18 cellular contexts compared by ENCODE assay signal in the genomic region with DNA sequence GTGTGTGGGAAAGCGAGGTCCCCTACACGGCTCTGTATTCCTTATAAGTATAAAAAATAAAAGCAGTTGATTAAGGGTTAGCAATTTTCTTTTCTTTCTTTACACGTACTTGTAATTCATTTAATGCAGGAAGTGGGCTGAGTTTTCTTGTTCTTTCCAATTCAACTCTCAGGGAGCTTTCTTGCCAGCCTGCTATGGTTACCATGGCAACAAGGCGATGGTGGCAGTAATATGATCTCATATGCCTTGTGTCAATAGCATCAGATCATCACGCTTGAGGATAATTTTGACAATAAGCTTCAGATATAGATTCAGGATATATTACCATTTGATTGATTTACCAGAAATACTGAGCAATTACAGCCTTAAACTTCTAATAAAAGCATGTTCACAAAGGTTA.
DNase-seq lines count a peak whose midpoint lies in the region; ATAC-seq and TF ChIP-seq lines count a peak whose summit lies in the region.
"Had no signal": no experiment of that assay in that cellular context is flagged by ENCODE, and none has a peak within 500 bp of the region (broad histone marks: within the 10 kb centered on the region; RNA-seq: fewer than 3 reads in every experiment).

No MANE protein-coding gene starts in this region.

- H3K4me3 Mint-ChIP-seq in GM23338: no peak overlapping the region
- H3K4me3 Mint-ChIP-seq: CD14-positive monocyte; dendritic cell treated with granulocyte-macrophage colony-stimulating factor and Interleukin-4, amounts not matched to agents 40 ng/mL and 50 ng/mL, for 4 days; mesothelial cell of epicardium had no signal

- no peak overlapping the region for H2AK5ac ChIP-seq in mesendoderm (ENCODE audit: low read length)

- H3K27me3 Mint-ChIP-seq in GM23338 (ENCODE audit: insufficient read depth, low read depth, poor library complexity): no peaks in the 10 kb centered on the region

- H4K5ac ChIP-seq in mesendoderm (ENCODE audit: low read length): no peak overlapping the region

- peaks cover 16% of the 10 kb centered on the region; the same call in 1 of the 2 replicates for H3K4me1 ChIP-seq in GM23338 (ENCODE audit: insufficient read depth)
- no peaks in the 10 kb centered on the region for H3K4me1 ChIP-seq in mesendoderm (ENCODE audit: control insufficient read depth, low read depth, low read length)
- H3K4me1 ChIP-seq: tibial artery had no signal

- no peaks in the 10 kb centered on the region for H3K36me3 ChIP-seq in GM23338 (ENCODE audit: insufficient read depth)
- no peaks in the 10 kb centered on the region for H3K36me3 ChIP-seq in mesendoderm (ENCODE audit: control insufficient read depth, insufficient read depth, low read length)
- H3K36me3 ChIP-seq: ovary, tibial artery had no signal

- H3K56ac ChIP-seq in mesendoderm (ENCODE audit: low read length): no peak overlapping the region

- H3K79me2 ChIP-seq in GM23338 (replicated peaks; ENCODE audit: insufficient read depth): no peaks in the 10 kb centered on the region
- H3K79me2 ChIP-seq in mesendoderm (ENCODE audit: control insufficient read depth, insufficient read depth, low read length): no peaks in the 10 kb centered on the region

- H3K4me3 ChIP-seq in GM23338: no peak overlapping the region
- no peak overlapping the region for H3K4me3 ChIP-seq in mesendoderm (ENCODE audit: low read length)
- H3K4me3 ChIP-seq: ovary, PC-9, tibial artery had no signal

- no peak overlapping the region for H3K9ac ChIP-seq in mesendoderm (ENCODE audit: low read length)

- H3K36me3 Mint-ChIP-seq in GM23338 (ENCODE audit: low read depth): no peaks in the 10 kb centered on the region
- H3K36me3 Mint-ChIP-seq: CD14-positive monocyte, mesothelial cell of epicardium had no signal

- DNase-seq in GM23338 (ENCODE audit: low spot score): peak; percentile 59
- DNase-seq in NCI-H2081 (lab: John Stamatoyannopoulos, UW): peak; percentile 71 to 85
- DNase-seq in OCI-M1 (lab: John Stamatoyannopoulos, UW): peak; percentile 9
- peak; percentile 42 for DNase-seq in mesendoderm
- DNase-seq in AG20443 (ENCODE audit: low spot score): no peak
- DNase-seq: activated CD4-positive, alpha-beta T cell treated with anti-CD3 and anti-CD28 coated beads for 48 hours; amniotic stem cell; ovary; PC-9; stimulated activated CD4-positive, alpha-beta T cell treated with anti-CD3 and anti-CD28 coated beads, Interleukin-12 subunit alpha, Interleukin-12 subunit beta, amount 100 ng/mL, for 4 hours; T-helper 1 cell; tibial artery had no signal

- WGBS in mesendoderm (ENCODE audit: extremely low coverage, insufficient coverage, low lambda C conversion rate): no CpG with 5 or more reads among the region's 5 CpGs

- H3K23ac ChIP-seq in mesendoderm (ENCODE audit: low read length): no peak overlapping the region

- ATAC-seq in GM23338 (no peak), GM21723 (IDR thresholded peaks at IDR 0.05; ENCODE audit: unreplicated experiment) (no peak), GM19452 (IDR thresholded peaks at IDR 0.05; ENCODE audit: unreplicated experiment) (no peak), GM18858 (IDR thresholded peaks at IDR 0.05; ENCODE audit: unreplicated experiment) (no peak)

- no peaks in the 10 kb centered on the region for H4K20me1 ChIP-seq in GM23338 (replicated peaks; ENCODE audit: insufficient read depth)

- no peak overlapping the region for H3K27ac ChIP-seq in GM23338 (ENCODE audit: low read depth)
- no peak overlapping the region for H3K27ac ChIP-seq in mesendoderm (ENCODE audit: low read depth, low read length)
- H3K27ac ChIP-seq: ovary, PC-9, tibial artery had no signal

- no peak for TF ChIP-seq CTCF in GM23338 (conservative IDR thresholded peaks at IDR 0.05; ENCODE audit: low read depth in 2 of 2)

- H3K4ac ChIP-seq in mesendoderm (ENCODE audit: low read depth, low read length): no peak overlapping the region

- no peaks in the 10 kb centered on the region for H3K27me3 ChIP-seq in GM23338 (ENCODE audit: insufficient read depth)
- H3K27me3 ChIP-seq in mesendoderm (ENCODE audit: insufficient read depth, low read length, poor library complexity): no peaks in the 10 kb centered on the region
- H3K27me3 ChIP-seq: ovary, tibial artery had no signal

- no peaks in the 10 kb centered on the region for H3K9me2 ChIP-seq in GM23338 (ENCODE audit: insufficient read depth)

- no peak overlapping the region for H2BK15ac ChIP-seq in mesendoderm (replicated peaks; ENCODE audit: low read depth)

- no peak overlapping the region for H2BK120ac ChIP-seq in mesendoderm (ENCODE audit: low read depth, low read length)

- H3K79me1 ChIP-seq in mesendoderm (ENCODE audit: low read length): no peaks in the 10 kb centered on the region

- H3K4me1 Mint-ChIP-seq in GM23338: peaks cover 16% of the 10 kb centered on the region
- H3K4me1 Mint-ChIP-seq: CD14-positive monocyte, mesothelial cell of epicardium had no signal

- no peaks in the 10 kb centered on the region for H3K9me3 Mint-ChIP-seq in GM23338
- H3K9me3 Mint-ChIP-seq: dendritic cell treated with granulocyte-macrophage colony-stimulating factor and Interleukin-4, amounts not matched to agents 40 ng/mL and 50 ng/mL, for 4 days had no signal

- peak overlapping the region; percentile 39 for H3K18ac ChIP-seq in mesendoderm (ENCODE audit: low read length)

- no peak overlapping the region for H2BK5ac ChIP-seq in mesendoderm (ENCODE audit: low read length)

- no peak overlapping the region for H4K8ac ChIP-seq in mesendoderm (ENCODE audit: low read depth, low read length)

- H3K4me2 ChIP-seq in GM23338 (no peak overlapping the region), mesendoderm (ENCODE audit: low read length) (no peak overlapping the region)
- H3K4me2 ChIP-seq: PC-9 had no signal

- H2AFZ ChIP-seq in GM23338: no peak overlapping the region
- H2AFZ ChIP-seq: PC-9 had no signal

- H3K27ac Mint-ChIP-seq in GM23338: no peak overlapping the region
- H3K27ac Mint-ChIP-seq: CD14-positive monocyte; dendritic cell treated with granulocyte-macrophage colony-stimulating factor and Interleukin-4, amounts not matched to agents 40 ng/mL and 50 ng/mL, for 4 days; mesothelial cell of epicardium had no signal

- no peaks in the 10 kb centered on the region for H3F3A ChIP-seq in GM23338 (replicated peaks; ENCODE audit: low read depth)

TF ChIP-seq in GM23338, 12 proteins besides CTCF, POLR2A, EP300 and RAD21 (continues in another document):
- TF ChIP-seq CREB1 (CRISPR knock-in tag; IDR thresholded peaks at IDR 0.05; ENCODE audit: low read depth): no peak
- TF ChIP-seq, protein P1, sequence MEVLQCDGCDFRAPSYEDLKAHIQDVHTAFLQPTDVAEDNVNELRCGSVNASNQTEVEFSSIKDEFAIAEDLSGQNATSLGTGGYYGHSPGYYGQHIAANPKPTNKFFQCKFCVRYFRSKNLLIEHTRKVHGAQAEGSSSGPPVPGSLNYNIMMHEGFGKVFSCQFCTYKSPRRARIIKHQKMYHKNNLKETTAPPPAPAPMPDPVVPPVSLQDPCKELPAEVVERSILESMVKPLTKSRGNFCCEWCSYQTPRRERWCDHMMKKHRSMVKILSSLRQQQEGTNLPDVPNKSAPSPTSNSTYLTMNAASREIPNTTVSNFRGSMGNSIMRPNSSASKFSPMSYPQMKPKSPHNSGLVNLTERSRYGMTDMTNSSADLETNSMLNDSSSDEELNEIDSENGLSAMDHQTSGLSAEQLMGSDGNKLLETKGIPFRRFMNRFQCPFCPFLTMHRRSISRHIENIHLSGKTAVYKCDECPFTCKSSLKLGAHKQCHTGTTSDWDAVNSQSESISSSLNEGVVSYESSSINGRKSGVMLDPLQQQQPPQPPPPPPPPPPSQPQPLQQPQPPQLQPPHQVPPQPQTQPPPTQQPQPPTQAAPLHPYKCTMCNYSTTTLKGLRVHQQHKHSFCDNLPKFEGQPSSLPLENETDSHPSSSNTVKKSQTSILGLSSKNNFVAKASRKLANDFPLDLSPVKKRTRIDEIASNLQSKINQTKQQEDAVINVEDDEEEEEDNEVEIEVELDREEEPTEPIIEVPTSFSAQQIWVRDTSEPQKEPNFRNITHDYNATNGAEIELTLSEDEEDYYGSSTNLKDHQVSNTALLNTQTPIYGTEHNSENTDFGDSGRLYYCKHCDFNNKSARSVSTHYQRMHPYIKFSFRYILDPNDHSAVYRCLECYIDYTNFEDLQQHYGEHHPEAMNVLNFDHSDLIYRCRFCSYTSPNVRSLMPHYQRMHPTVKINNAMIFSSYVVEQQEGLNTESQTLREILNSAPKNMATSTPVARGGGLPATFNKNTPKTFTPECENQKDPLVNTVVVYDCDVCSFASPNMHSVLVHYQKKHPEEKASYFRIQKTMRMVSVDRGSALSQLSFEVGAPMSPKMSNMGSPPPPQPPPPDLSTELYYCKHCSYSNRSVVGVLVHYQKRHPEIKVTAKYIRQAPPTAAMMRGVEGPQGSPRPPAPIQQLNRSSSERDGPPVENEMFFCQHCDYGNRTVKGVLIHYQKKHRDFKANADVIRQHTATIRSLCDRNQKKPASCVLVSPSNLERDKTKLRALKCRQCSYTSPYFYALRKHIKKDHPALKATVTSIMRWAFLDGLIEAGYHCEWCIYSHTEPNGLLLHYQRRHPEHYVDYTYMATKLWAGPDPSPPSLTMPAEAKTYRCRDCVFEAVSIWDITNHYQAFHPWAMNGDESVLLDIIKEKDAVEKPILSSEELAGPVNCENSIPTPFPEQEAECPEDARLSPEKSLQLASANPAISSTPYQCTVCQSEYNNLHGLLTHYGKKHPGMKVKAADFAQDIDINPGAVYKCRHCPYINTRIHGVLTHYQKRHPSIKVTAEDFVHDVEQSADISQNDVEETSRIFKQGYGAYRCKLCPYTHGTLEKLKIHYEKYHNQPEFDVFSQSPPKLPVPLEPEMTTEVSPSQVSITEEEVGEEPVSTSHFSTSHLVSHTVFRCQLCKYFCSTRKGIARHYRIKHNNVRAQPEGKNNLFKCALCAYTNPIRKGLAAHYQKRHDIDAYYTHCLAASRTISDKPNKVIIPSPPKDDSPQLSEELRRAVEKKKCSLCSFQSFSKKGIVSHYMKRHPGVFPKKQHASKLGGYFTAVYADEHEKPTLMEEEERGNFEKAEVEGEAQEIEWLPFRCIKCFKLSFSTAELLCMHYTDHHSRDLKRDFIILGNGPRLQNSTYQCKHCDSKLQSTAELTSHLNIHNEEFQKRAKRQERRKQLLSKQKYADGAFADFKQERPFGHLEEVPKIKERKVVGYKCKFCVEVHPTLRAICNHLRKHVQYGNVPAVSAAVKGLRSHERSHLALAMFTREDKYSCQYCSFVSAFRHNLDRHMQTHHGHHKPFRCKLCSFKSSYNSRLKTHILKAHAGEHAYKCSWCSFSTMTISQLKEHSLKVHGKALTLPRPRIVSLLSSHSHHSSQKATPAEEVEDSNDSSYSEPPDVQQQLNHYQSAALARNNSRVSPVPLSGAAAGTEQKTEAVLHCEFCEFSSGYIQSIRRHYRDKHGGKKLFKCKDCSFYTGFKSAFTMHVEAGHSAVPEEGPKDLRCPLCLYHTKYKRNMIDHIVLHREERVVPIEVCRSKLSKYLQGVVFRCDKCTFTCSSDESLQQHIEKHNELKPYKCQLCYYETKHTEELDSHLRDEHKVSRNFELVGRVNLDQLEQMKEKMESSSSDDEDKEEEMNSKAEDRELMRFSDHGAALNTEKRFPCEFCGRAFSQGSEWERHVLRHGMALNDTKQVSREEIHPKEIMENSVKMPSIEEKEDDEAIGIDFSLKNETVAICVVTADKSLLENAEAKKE (CRISPR knock-in tag; IDR thresholded peaks at IDR 0.05): no peak
